In genomic region chr18:2958819-2959298, GRCh38 we compare ENCODE assay signal across 8 cellular contexts. TPM values are rescaled to one million over a fixed set of nuclear protein-coding genes. Genes with fewer than 3 reads are reported as not detected.
DNase-seq lines count a peak whose midpoint lies in the region; ATAC-seq and TF ChIP-seq lines count a peak whose summit lies in the region.

No MANE protein-coding gene starts in this region.

- no peaks in the 10 kb centered on the region for H3K36me3 ChIP-seq in testis (ENCODE audit: low read depth, missing control alignments)

- no peak for TF ChIP-seq POLR2A in testis (IDR thresholded peaks at IDR 0.05)

- peaks cover 8% of the 10 kb centered on the region for H3K4me1 ChIP-seq in right cardiac atrium (ENCODE audit: control insufficient read depth, insufficient read depth, low read length)
- H3K4me1 ChIP-seq in testis: peaks cover 26% of the 10 kb centered on the region

- no peaks in the 10 kb centered on the region for H3K9me3 ChIP-seq in right cardiac atrium (ENCODE audit: control insufficient read depth, low read length)
- no peaks in the 10 kb centered on the region for H3K9me3 ChIP-seq in testis

- H3K27me3 ChIP-seq in right cardiac atrium (ENCODE audit: control insufficient read depth, insufficient read depth): no peaks in the 10 kb centered on the region
- H3K27me3 ChIP-seq in testis: no peaks in the 10 kb centered on the region

- ATAC-seq in GM18502 (IDR thresholded peaks at IDR 0.05; ENCODE audit: poor library complexity, unreplicated experiment) (peak; percentile 44), HG02610 (IDR thresholded peaks at IDR 0.05; ENCODE audit: unreplicated experiment) (peak; percentile 38), right cardiac atrium (peak; percentile 77 to 78), GM19324 (IDR thresholded peaks at IDR 0.05; ENCODE audit: low FRiP score, unreplicated experiment) (no peak)

- DNase-seq in SIG-M5 (lab: John Stamatoyannopoulos, UW) (peak; percentile 58), right cardiac atrium (peak in 1 of 3 donors; percentile 25), activated gamma-delta T cell treated with Interleukin-2 at 50 U/mL for 16 hours (no peak), NCI-H2227 treated with DMSO at 0.1 percent for 48 hours (lab: John Stamatoyannopoulos, UW) (no peak), testis (no peak)

- no peak overlapping the region for H3K27ac ChIP-seq in right cardiac atrium (ENCODE audit: low read length)
- H3K27ac ChIP-seq in testis: peak overlapping the region in 1 of 2 donors; percentile 81

- no peak overlapping the region for H3K4me3 ChIP-seq in right cardiac atrium (ENCODE audit: low read length)
- H3K4me3 ChIP-seq in testis: no peak overlapping the region

- TF ChIP-seq CTCF in testis (IDR thresholded peaks at IDR 0.05): no peak

- intact Hi-C loops in right cardiac atrium (cut with DNase I): loop anchor here in 1 of 4 donors (10.0 kb wide), 1 partner anchor 56 kb away; the partner anchor contains the start of gene LPIN2
- intact Hi-C loops in testis (cut with DNase I; ENCODE audit: low total_unique reads): no loop called here

RNA-seq across cellular contexts. Expression of gene LPIN2, which starts 54.1 kb away (rescaled TPM):
- total RNA-seq in right cardiac atrium (10 to 100 TPM; 12.6 to 18.1 (median 14.2) TPM), testis (100 to 1,000 TPM; 109 to 141 TPM)
- polyA plus RNA-seq in right cardiac atrium (5.0 TPM), testis (ENCODE audit: insufficient read depth, low read depth, low replicate concordance) (56.0 TPM)

Comparison
In these comparisons a context has a peak if more than half of its experiments do, and no peak if none do; other contexts are left out.
1. RNA of gene LPIN2, which starts 54.1 kb away (total RNA-seq): 109 to 141 TPM in testis; 12.6 to 18.1 TPM in right cardiac atrium; every median in the first group is over 4 times any median in the second.